6 cellular contexts compared by ENCODE assay signal in genomic region chr3:15604584-15604983, GRCh38. TPM values are rescaled to one million over a fixed set of nuclear protein-coding genes. Genes with fewer than 3 reads are reported as not detected.
DNase-seq lines count a peak whose midpoint lies in the region; ATAC-seq and TF ChIP-seq lines count a peak whose summit lies in the region.
"Not testable (repeated sequence)": the region's sequence is repeated elsewhere in the genome, so short reads cannot be mapped to it uniquely, and the experiment has no call there.

No MANE protein-coding gene starts in this region.

- not testable (repeated sequence) for H3K9me3 ChIP-seq in Caco-2; neural progenitor cell (ENCODE audit: low read depth); subcutaneous abdominal adipose tissue (ENCODE audit: control insufficient read depth in 5 of 5, low read length in 5 of 5)

- not testable (repeated sequence) for H3K27ac ChIP-seq in neural progenitor cell
- peak overlapping the region; percentile 95 for H3K27ac ChIP-seq in subcutaneous abdominal adipose tissue (ENCODE audit: low read depth, low read length)

- TF ChIP-seq CTCF in Caco-2 (IDR thresholded peaks at IDR 0.05; ENCODE audit: insufficient read depth in 1 of 2, low read depth in 1 of 2, low read length in 1 of 2, severe bottlenecking in 1 of 2, unreplicated experiment in 1 of 2); glutamatergic neuron (IDR thresholded peaks at IDR 0.05; ENCODE audit: partially characterized antibody, unreplicated experiment); natural killer cell (IDR thresholded peaks at IDR 0.05); neural progenitor cell (IDR thresholded peaks at IDR 0.05): not testable (repeated sequence)

- H2AFZ ChIP-seq in neural progenitor cell (replicated peaks): not testable (repeated sequence)

- not testable (repeated sequence) for H3K4me3 ChIP-seq in Caco-2 (ENCODE audit: low read depth, low read length); neural progenitor cell; subcutaneous abdominal adipose tissue (ENCODE audit: low read depth in 1 of 5, low read length in 5 of 5)

- H3K4me1 Mint-ChIP-seq in Caco-2 (ENCODE audit: low read depth, unreplicated experiment); glutamatergic neuron (ENCODE audit: low read depth, unreplicated experiment): not testable (repeated sequence)
- peaks cover 40% of the 10 kb centered on the region for H3K4me1 Mint-ChIP-seq in activated T-helper 1 cell treated with anti-CD3 and anti-CD28 coated beads, Interleukin-12 subunit alpha, Interleukin-12 subunit beta, Interleukin-2, Interleukin-4 antibody, amounts not matched to agents 30 ng/mL and 10 ng/mL and 1 ng/mL, durations not matched to agents 14 hours and 24 hours and 36 hours (ENCODE audit: low read depth)
- H3K4me1 Mint-ChIP-seq in natural killer cell (peaks cover 36% of the 10 kb centered on the region in 2 donors), neural progenitor cell (peaks cover 19% of the 10 kb centered on the region)

- POLR2A ChIA-PET in Caco-2 (lab: Charles Lee): not testable (repeated sequence)

- H3K27me3 Mint-ChIP-seq in Caco-2 (ENCODE audit: insufficient read depth, unreplicated experiment); activated T-helper 1 cell treated with anti-CD3 and anti-CD28 coated beads, Interleukin-12 subunit alpha, Interleukin-12 subunit beta, Interleukin-2, Interleukin-4 antibody, amounts not matched to agents 30 ng/mL and 10 ng/mL and 1 ng/mL, durations not matched to agents 14 hours and 24 hours and 36 hours (ENCODE audit: insufficient read depth); glutamatergic neuron (ENCODE audit: unreplicated experiment); natural killer cell (ENCODE audit: low read depth in 2 of 2); neural progenitor cell (ENCODE audit: insufficient read depth, low read depth): not testable (repeated sequence)

- H4K20me1 ChIP-seq in neural progenitor cell (ENCODE audit: low read depth): not testable (repeated sequence)

- not testable (repeated sequence) for H3F3A ChIP-seq in neural progenitor cell (ENCODE audit: low read depth)

- intact Hi-C loops in Caco-2 (cut with micrococcal nuclease; ENCODE audit: unreplicated experiment); natural killer cell (cut with micrococcal nuclease): not testable (repeated sequence)
- intact Hi-C loops in activated T-helper 1 cell treated with anti-CD3 and anti-CD28 coated beads, Interleukin-12 subunit alpha, Interleukin-12 subunit beta, Interleukin-2, Interleukin-4 antibody, amounts not matched to agents 30 ng/mL and 10 ng/mL and 1 ng/mL, durations not matched to agents 14 hours and 24 hours and 36 hours (cut with micrococcal nuclease): loop anchor here (5.0 to 10.0 kb wide), 3 partner anchors 660 to 1427 kb away; partner anchors contain the start of genes DPH3, LSM3, OXNAD1 and RFTN1

- H3K4me1 ChIP-seq in Caco-2, neural progenitor cell: not testable (repeated sequence)
- H3K4me1 ChIP-seq in subcutaneous abdominal adipose tissue (ENCODE audit: control insufficient read depth in 5 of 5, insufficient read depth in 5 of 5, low read length in 5 of 5): peaks cover 16 to 76% (median 55%) of the 10 kb centered on the region in 5 donors

- BruUV-seq in Caco-2 (replicated peaks; lab: Mats Ljungman, UMichigan): not testable (repeated sequence)

- not testable (repeated sequence) for ATAC-seq in natural killer cell

- H3K79me2 ChIP-seq in neural progenitor cell (ENCODE audit: low read depth): peaks cover 27% of the 10 kb centered on the region

- H3K27me3 ChIP-seq in Caco-2 (replicated peaks; ENCODE audit: control insufficient read depth, insufficient read depth, low read length); neural progenitor cell; subcutaneous abdominal adipose tissue (ENCODE audit: control insufficient read depth in 5 of 5, insufficient read depth in 4 of 5, low read length in 5 of 5): not testable (repeated sequence)

- H3K27ac Mint-ChIP-seq in Caco-2 (ENCODE audit: unreplicated experiment) (peak overlapping the region; percentile 39), glutamatergic neuron (ENCODE audit: unreplicated experiment) (peak overlapping the region; percentile 52)
- H3K27ac Mint-ChIP-seq in activated T-helper 1 cell treated with anti-CD3 and anti-CD28 coated beads, Interleukin-12 subunit alpha, Interleukin-12 subunit beta, Interleukin-2, Interleukin-4 antibody, amounts not matched to agents 30 ng/mL and 10 ng/mL and 1 ng/mL, durations not matched to agents 14 hours and 24 hours and 36 hours; natural killer cell; neural progenitor cell: not testable (repeated sequence)

- H3K4me3 Mint-ChIP-seq in Caco-2 (ENCODE audit: unreplicated experiment); glutamatergic neuron (ENCODE audit: unreplicated experiment): not testable (repeated sequence)
- H3K4me3 Mint-ChIP-seq in activated T-helper 1 cell treated with anti-CD3 and anti-CD28 coated beads, Interleukin-12 subunit alpha, Interleukin-12 subunit beta, Interleukin-2, Interleukin-4 antibody, amounts not matched to agents 30 ng/mL and 10 ng/mL and 1 ng/mL, durations not matched to agents 14 hours and 24 hours and 36 hours: peak overlapping the region; percentile 17
- H3K4me3 Mint-ChIP-seq in natural killer cell (peak overlapping the region; percentile 75), neural progenitor cell (peak overlapping the region; percentile 15)

- CTCF ChIA-PET in Caco-2 (lab: Charles Lee): not testable (repeated sequence)

- H3K9me3 Mint-ChIP-seq in Caco-2 (ENCODE audit: unreplicated experiment); activated T-helper 1 cell treated with anti-CD3 and anti-CD28 coated beads, Interleukin-12 subunit alpha, Interleukin-12 subunit beta, Interleukin-2, Interleukin-4 antibody, amounts not matched to agents 30 ng/mL and 10 ng/mL and 1 ng/mL, durations not matched to agents 14 hours and 24 hours and 36 hours; glutamatergic neuron (ENCODE audit: unreplicated experiment); natural killer cell: not testable (repeated sequence)
- H3K9me3 Mint-ChIP-seq in neural progenitor cell: peaks cover 21% of the 10 kb centered on the region

- not testable (repeated sequence) for H3K9ac ChIP-seq in neural progenitor cell; subcutaneous abdominal adipose tissue (ENCODE audit: low read length in 5 of 5)

- not testable (repeated sequence) for H3K4me2 ChIP-seq in neural progenitor cell

- H3K36me3 Mint-ChIP-seq in Caco-2 (ENCODE audit: insufficient read depth, unreplicated experiment) (peaks cover 23% of the 10 kb centered on the region), glutamatergic neuron (ENCODE audit: unreplicated experiment) (peaks cover 13% of the 10 kb centered on the region), neural progenitor cell (peaks cover 11% of the 10 kb centered on the region)
- H3K36me3 Mint-ChIP-seq in activated T-helper 1 cell treated with anti-CD3 and anti-CD28 coated beads, Interleukin-12 subunit alpha, Interleukin-12 subunit beta, Interleukin-2, Interleukin-4 antibody, amounts not matched to agents 30 ng/mL and 10 ng/mL and 1 ng/mL, durations not matched to agents 14 hours and 24 hours and 36 hours (ENCODE audit: low read depth); natural killer cell: not testable (repeated sequence)

- DNase-seq in Caco-2; activated T-helper 1 cell treated with anti-CD3 and anti-CD28 coated beads, Interleukin-12 subunit alpha, Interleukin-12 subunit beta, Interleukin-2, Interleukin-4 antibody, amounts not matched to agents 30 ng/mL and 10 ng/mL and 1 ng/mL, durations not matched to agents 14 hours and 24 hours and 36 hours (ENCODE audit: low spot score); glutamatergic neuron; natural killer cell; neural progenitor cell (ENCODE audit: low spot score): not testable (repeated sequence)

- H3K36me3 ChIP-seq in Caco-2 (ENCODE audit: control insufficient read depth, insufficient read depth, low read length); neural progenitor cell; subcutaneous abdominal adipose tissue (ENCODE audit: control insufficient read depth in 5 of 5, insufficient read depth in 5 of 5, low read length in 5 of 5): not testable (repeated sequence)

RNA-seq across cellular contexts. Expression of gene BTD, which starts 3.0 kb away (rescaled TPM):
- total RNA-seq in Caco-2 (2022) (11.1 and 11.8 TPM in 2 replicates), glutamatergic neuron (ENCODE audit: unreplicated experiment) (12.7 TPM), natural killer cell (10 to 100 TPM; 19.9 to 27.5 (median 23.6) TPM), neural progenitor cell (ENCODE audit: low replicate concordance) (11.7 and 16.0 TPM in 2 replicates)
- total RNA-seq in activated T-helper 1 cell treated with anti-CD3 and anti-CD28 coated beads, Interleukin-12 subunit alpha, Interleukin-12 subunit beta, Interleukin-2, Interleukin-4 antibody, amounts not matched to agents 30 ng/mL and 10 ng/mL and 1 ng/mL, durations not matched to agents 14 hours and 24 hours and 36 hours: 2.6 and 3.5 TPM in 2 replicates

RNA-seq across cellular contexts. Expression of gene HACL1, which starts 3.2 kb away (rescaled TPM):
- total RNA-seq in Caco-2 (2022): 41.9 and 48.1 TPM in 2 replicates
- total RNA-seq in activated T-helper 1 cell treated with anti-CD3 and anti-CD28 coated beads, Interleukin-12 subunit alpha, Interleukin-12 subunit beta, Interleukin-2, Interleukin-4 antibody, amounts not matched to agents 30 ng/mL and 10 ng/mL and 1 ng/mL, durations not matched to agents 14 hours and 24 hours and 36 hours: 21.4 and 24.8 TPM in 2 replicates
- total RNA-seq in glutamatergic neuron (ENCODE audit: unreplicated experiment): 19.0 TPM
- 10 to 100 TPM; 36.7 to 39.8 (median 37.3) TPM for total RNA-seq in natural killer cell
- total RNA-seq in neural progenitor cell (ENCODE audit: low replicate concordance): 38.8 and 48.6 TPM in 2 replicates
